ENCODE assay signal across 9 cellular contexts in the genomic region with DNA sequence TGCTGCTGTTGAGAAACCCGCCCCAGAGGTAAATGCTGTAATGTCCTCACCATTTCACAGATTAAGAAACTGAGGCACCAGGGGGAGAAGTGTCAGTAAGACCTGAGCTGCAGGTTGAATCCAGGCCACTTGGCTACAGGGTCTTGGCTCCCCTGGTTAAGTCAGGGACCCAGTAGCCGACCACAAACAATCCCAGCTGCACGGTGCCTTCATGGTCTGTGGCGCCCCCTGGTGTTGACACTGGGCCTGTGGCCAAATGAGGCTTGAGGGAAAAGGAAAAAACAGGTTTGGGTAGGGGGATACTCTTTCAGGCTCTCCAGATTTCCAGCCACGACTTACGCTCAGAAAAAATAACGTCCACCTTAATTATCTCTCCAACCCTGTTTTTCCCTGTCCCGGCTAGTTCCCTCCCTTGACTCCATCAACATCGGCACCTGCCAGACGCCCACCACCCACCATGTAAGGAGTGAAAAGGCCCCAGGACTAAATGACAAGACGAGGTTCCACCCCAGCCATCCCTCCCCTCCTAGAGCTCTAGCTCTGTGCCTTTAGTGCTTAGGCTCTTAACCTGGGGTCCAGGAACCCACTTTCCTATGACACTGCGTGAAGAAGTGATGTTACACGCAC. TPM values are rescaled to one million over a fixed set of nuclear protein-coding genes. Genes with fewer than 3 reads are reported as not detected.
DNase-seq lines count a peak whose midpoint lies in the region; ATAC-seq and TF ChIP-seq lines count a peak whose summit lies in the region.
"Had no signal": no experiment of that assay in that cellular context is flagged by ENCODE, and none has a peak within 500 bp of the region (broad histone marks: within the 10 kb centered on the region; RNA-seq: fewer than 3 reads in every experiment).

No MANE protein-coding gene starts in this region.

- intact Hi-C loops in heart left ventricle (cut with DNase I), result loop anchor here in 9 of 10 donors (1.0 to 10.0 kb wide), 5 partner anchors 117 to 309 kb away; no protein-coding TSS in a partner anchor

- H3K9ac ChIP-seq in Karpas-422 (ENCODE audit: low read length), result no peak overlapping the region

- TF ChIP-seq POLR2A in heart left ventricle (IDR thresholded peaks at IDR 0.05), result no peak

- H3K9me2 ChIP-seq in DOHH2 (replicated peaks; ENCODE audit: control insufficient read depth, low read length), result no peaks in the 10 kb centered on the region
- H3K9me2 ChIP-seq in Karpas-422 (replicated peaks; ENCODE audit: insufficient read depth, low read length), result no peaks in the 10 kb centered on the region

- H3K4me3 ChIP-seq in DOHH2 (ENCODE audit: low read length), result no peak overlapping the region
- no peak overlapping the region for H3K4me3 ChIP-seq in Karpas-422 (ENCODE audit: low read length)
- no peak overlapping the region for H3K4me3 ChIP-seq in heart left ventricle

- H4K20me1 ChIP-seq in DOHH2 (ENCODE audit: control insufficient read depth, insufficient read depth, low read depth, low read length) (no peaks in the 10 kb centered on the region), Karpas-422 (ENCODE audit: insufficient read depth, low read depth, low read length) (no peaks in the 10 kb centered on the region)

- no peaks in the 10 kb centered on the region for H3F3A ChIP-seq in DOHH2 (ENCODE audit: control insufficient read depth, insufficient read depth)

- H3K36me3 ChIP-seq in DOHH2 (ENCODE audit: control insufficient read depth, low read length), result no peaks in the 10 kb centered on the region
- no peaks in the 10 kb centered on the region for H3K36me3 ChIP-seq in Karpas-422 (ENCODE audit: insufficient read depth, low read length)
- no peaks in the 10 kb centered on the region for H3K36me3 ChIP-seq in heart left ventricle

- H3K79me2 ChIP-seq in DOHH2 (ENCODE audit: control insufficient read depth, low read length) (no peaks in the 10 kb centered on the region), Karpas-422 (ENCODE audit: low read length) (no peaks in the 10 kb centered on the region)

- H3K9me3 ChIP-seq in DOHH2 (ENCODE audit: control insufficient read depth, insufficient read depth, low read length), result no peaks in the 10 kb centered on the region
- H3K9me3 ChIP-seq in Karpas-422 (ENCODE audit: low read length), result no peaks in the 10 kb centered on the region
- H3K9me3 ChIP-seq in heart left ventricle, result no peaks in the 10 kb centered on the region

- WGBS in heart left ventricle, 4 donors, result 52 to 65% (median 57%) methylated on average over 13 of the region's 13 CpGs

- no peaks in the 10 kb centered on the region for H3K4me1 ChIP-seq in DOHH2 (ENCODE audit: control insufficient read depth, low read length)
- H3K4me1 ChIP-seq in Karpas-422 (ENCODE audit: low read length), result no peaks in the 10 kb centered on the region
- H3K4me1 ChIP-seq in heart left ventricle, result no peaks in the 10 kb centered on the region

- ATAC-seq in heart left ventricle, result peak; percentile 55 to 70 (median 64)
- ATAC-seq in HG03342 (IDR thresholded peaks at IDR 0.05; ENCODE audit: unreplicated experiment), result no peak
- ATAC-seq in HG03095 (IDR thresholded peaks at IDR 0.05; ENCODE audit: unreplicated experiment), result no peak

- DNase-seq in Karpas-422, result peak; percentile 74
- peak; percentile 49 for DNase-seq in activated T-cell treated with anti-CD3 and anti-CD28 coated beads for 1 hour (ENCODE audit: low read depth)
- DNase-seq in heart left ventricle, result peak in 3 of 5 donors; percentile 41 to 81 (median 62)
- DNase-seq in stimulated activated CD4-positive, alpha-beta T cell treated with anti-CD3 and anti-CD28 coated beads, Interleukin-4, amount 100 ng/mL, for 1 hour, result peak; percentile 63
- DNase-seq in NCI-H187 (lab: John Stamatoyannopoulos, UW), result no peak
- DNase-seq: left cardiac atrium had no signal

- H3K27me3 ChIP-seq in DOHH2 (ENCODE audit: control insufficient read depth, low read length) (no peaks in the 10 kb centered on the region), Karpas-422 (ENCODE audit: low read length) (no peaks in the 10 kb centered on the region), heart left ventricle (peaks cover 0 to 2% (median 0%) of the 10 kb centered on the region in 9 donors)

- H2AFZ ChIP-seq in Karpas-422 (ENCODE audit: low read length), result no peak overlapping the region

- TF ChIP-seq CTCF in DOHH2 (IDR thresholded peaks at IDR 0.05; ENCODE audit: low read depth, low read length, poor library complexity, severe bottlenecking), result peak; percentile 82
- peak; percentile 71 to 97 (median 90) for TF ChIP-seq CTCF in heart left ventricle (IDR thresholded peaks at IDR 0.05)

- no peak overlapping the region for H3K27ac ChIP-seq in DOHH2 (ENCODE audit: low read depth, low read length)
- H3K27ac ChIP-seq in Karpas-422 (ENCODE audit: low read length), result no peak overlapping the region
- H3K27ac ChIP-seq in heart left ventricle, result no peak overlapping the region

- H3K4me2 ChIP-seq in DOHH2 (ENCODE audit: low read length) (no peak overlapping the region), Karpas-422 (ENCODE audit: low read depth, low read length, poor library complexity, severe bottlenecking) (no peak overlapping the region)

RNA-seq across cellular contexts. Expression of a gene that starts 47.7 kb away (rescaled TPM):
- total RNA-seq in Karpas-422 (2014; rRNA removed; shearing (Covaris generic); ENCODE audit: low replicate concordance), result 64.3 and 85.1 TPM in 2 replicates
- 10 to 100 TPM; 11.7 to 19.8 (median 14.7) TPM for total RNA-seq in heart left ventricle
- polyA plus RNA-seq in heart left ventricle, result 10 to 100 TPM; 20.9 to 46.1 TPM

RNA-seq across cellular contexts. Expression of a gene that starts 53.6 kb away (rescaled TPM):
- 26.6 and 31.5 TPM in 2 replicates for total RNA-seq in Karpas-422 (2014; rRNA removed; shearing (Covaris generic); ENCODE audit: low replicate concordance)
- 10 to 100 TPM; 41.6 to 64.7 (median 44.9) TPM for total RNA-seq in heart left ventricle
- 10 to 100 TPM; 38.7 to 90.3 TPM for polyA plus RNA-seq in heart left ventricle

Comparison
In these comparisons a context has a peak if more than half of its experiments do, and no peak if none do; other contexts are left out.
1. DNase-seq: peak in Karpas-422 (single experiment), activated T-cell treated with anti-CD3 and anti-CD28 coated beads for 1 hour (single experiment), heart left ventricle (3 of 5) and stimulated activated CD4-positive, alpha-beta T cell treated with anti-CD3 and anti-CD28 coated beads, Interleukin-4, amount 100 ng/mL, for 1 hour (single experiment); none in NCI-H187 (0 of 2).
2. ATAC-seq: peak in heart left ventricle (4 of 4); none in HG03342 (single experiment) and HG03095 (single experiment).